ENCODE assay signal across 9 cellular contexts in genomic region chr17:42277342-42277712, GRCh38. TPM values are rescaled to one million over a fixed set of nuclear protein-coding genes. Genes with fewer than 3 reads are reported as not detected.
DNase-seq lines count a peak whose midpoint lies in the region; ATAC-seq and TF ChIP-seq lines count a peak whose summit lies in the region.
"Had no signal": no experiment of that assay in that cellular context is flagged by ENCODE, and none has a peak within 500 bp of the region (broad histone marks: within the 10 kb centered on the region; RNA-seq: fewer than 3 reads in every experiment).

No MANE protein-coding gene starts in this region.

- in situ Hi-C loops in brain microvascular endothelial cell (cut with HindIII; ENCODE audit: low pct_ligation_motif_present, low sequenced_read_pairs) = no loop called here

- POLR2A ChIA-PET in AG04449 (lab: Yijun Ruan, JAX) = interaction anchor here (0.8 to 1.5 kb wide), 4 partner anchors 11 to 146 kb away, joined by 3 to 7 read pairs (median 4); partner anchors contain the start of genes CAVIN1 and STAT5A
- POLR2A ChIA-PET in naive thymus-derived CD8-positive, alpha-beta T cell (lab: Charles Lee) = interaction anchor here (0.7 to 6.7 kb wide), 7 partner anchors 10 to 578 kb away, joined by 3 to 142 read pairs (median 7); partner anchors contain the start of genes STAT3 and STAT5A

- no peaks in the 10 kb centered on the region for H3K27me3 ChIP-seq in brain microvascular endothelial cell (replicated peaks)

- H3K4me3 ChIP-seq in AG04449 (ENCODE audit: low read depth, low read length) (0 out of 2 replicates have a peak overlapping the region, but pooled peaks have one; percentile 3), brain microvascular endothelial cell (ENCODE audit: low read depth, low read length) (no peak overlapping the region)

- peaks cover 42% of the 10 kb centered on the region for H3K4me1 Mint-ChIP-seq in HFFc6 (ENCODE audit: low read depth)
- peaks cover 57% of the 10 kb centered on the region for H3K4me1 Mint-ChIP-seq in brain
- H3K4me1 Mint-ChIP-seq in naive thymus-derived CD8-positive, alpha-beta T cell = peaks cover 24 to 49% (median 41%) of the 10 kb centered on the region in 4 donors

- H3K9me3 Mint-ChIP-seq in HFFc6 = no peaks in the 10 kb centered on the region
- peaks cover 0 to 4% (median 0%) of the 10 kb centered on the region in 5 experiments for H3K9me3 Mint-ChIP-seq in brain
- H3K9me3 Mint-ChIP-seq in naive thymus-derived CD8-positive, alpha-beta T cell = no peaks in the 10 kb centered on the region

- TF ChIP-seq CTCF in AG04449 (IDR thresholded peaks at IDR 0.05; ENCODE audit: insufficient read depth, low read length, missing control alignments) (no peak), HFFc6 (IDR thresholded peaks at IDR 0.05) (no peak), brain (conservative IDR thresholded peaks at IDR 0.05) (no peak), brain microvascular endothelial cell (IDR thresholded peaks at IDR 0.05; ENCODE audit: low read depth, low read length, missing control alignments) (no peak)

- H3K27ac ChIP-seq in brain microvascular endothelial cell = no peak overlapping the region

- H3K27me3 Mint-ChIP-seq in HFFc6 (ENCODE audit: insufficient read depth) (peaks cover 2% of the 10 kb centered on the region), brain (peaks cover 6% of the 10 kb centered on the region)
- no peaks in the 10 kb centered on the region for H3K27me3 Mint-ChIP-seq in naive thymus-derived CD8-positive, alpha-beta T cell

- ATAC-seq in naive thymus-derived CD8-positive, alpha-beta T cell = no peak
- ATAC-seq in GM19452 (IDR thresholded peaks at IDR 0.05; ENCODE audit: unreplicated experiment) (no peak), GM18907 (IDR thresholded peaks at IDR 0.05; ENCODE audit: unreplicated experiment) (no peak)

- no peaks in the 10 kb centered on the region for H3K36me3 Mint-ChIP-seq in HFFc6 (ENCODE audit: low read depth)
- H3K36me3 Mint-ChIP-seq in brain = no peaks in the 10 kb centered on the region
- H3K36me3 Mint-ChIP-seq in naive thymus-derived CD8-positive, alpha-beta T cell = no peaks in the 10 kb centered on the region

- H3K4me3 Mint-ChIP-seq in HFFc6 = peak overlapping the region; percentile 85
- H3K4me3 Mint-ChIP-seq in brain = peak overlapping the region; percentile 63 to 84 (median 82)
- H3K4me3 Mint-ChIP-seq in naive thymus-derived CD8-positive, alpha-beta T cell = peak overlapping the region; percentile 73 to 86 (median 82)

- H3K27ac Mint-ChIP-seq in HFFc6 = peak overlapping the region; percentile 70; the same call in 1 of the 2 replicates
- H3K27ac Mint-ChIP-seq in brain = peak overlapping the region; percentile 74 to 97 (median 87)
- peak overlapping the region; percentile 71 to 96 (median 88) for H3K27ac Mint-ChIP-seq in naive thymus-derived CD8-positive, alpha-beta T cell

- DNase-seq in AG04449 (ENCODE audit: low read depth, low spot score) (no peak), HFFc6 (no peak), brain microvascular endothelial cell (no peak), NCI-H526 treated with DMSO at 0.1 percent for 48 hours (lab: John Stamatoyannopoulos, UW) (no peak)
- DNase-seq in naive thymus-derived CD8-positive, alpha-beta T cell = no peak
- DNase-seq: NCI-H446 had no signal

- CTCF ChIA-PET in AG04449 (lab: Yijun Ruan, JAX) = interaction anchor here (1.1 to 1.4 kb wide), 5 partner anchors 10 to 257 kb away, joined by 3 to 4 read pairs (median 4); partner anchors contain the start of gene NKIRAS2

- H3K36me3 ChIP-seq in brain microvascular endothelial cell (replicated peaks) = no peaks in the 10 kb centered on the region

RNA-seq across cellular contexts. Expression of gene STAT5B, which starts 1.1 kb away (rescaled TPM):
- 10 to 100 TPM; 16.8 to 22.5 (median 20.1) TPM for total RNA-seq in HFFc6 (2021; fragmentation: NEBNext Ultra II Directional; extraction: Animal tissue kit (Norgen Biotek cat#: 25700))
- polyA plus RNA-seq in brain (ENCODE audit: insufficient read depth, low read depth, low replicate concordance) = 27.0 TPM
- total RNA-seq in naive thymus-derived CD8-positive, alpha-beta T cell = 100 to 1,000 TPM; 137 to 149 TPM
- 10 to 100 TPM; 66.3 to 94.0 (median 82.8) TPM for polyA plus RNA-seq in naive thymus-derived CD8-positive, alpha-beta T cell

RNA-seq across cellular contexts. Expression of gene STAT5A, which starts 11.0 kb away (rescaled TPM):
- 1 to 10 TPM in 1 of 6 experiments, under 1 TPM in 5; 0.27 to 1.0 (median 0.53) TPM for total RNA-seq in HFFc6 (2021; fragmentation: NEBNext Ultra II Directional; extraction: Animal tissue kit (Norgen Biotek cat#: 25700))
- polyA plus RNA-seq in brain (ENCODE audit: insufficient read depth, low read depth, low replicate concordance) = 8.5 TPM
- 100 to 1,000 TPM; 117 to 122 TPM for total RNA-seq in naive thymus-derived CD8-positive, alpha-beta T cell
- 100 to 1,000 TPM in 1 of 3 donors, 10 to 100 TPM in 2; 59.6 to 115 (median 89.1) TPM for polyA plus RNA-seq in naive thymus-derived CD8-positive, alpha-beta T cell

Comparison
In these comparisons a context has a peak if more than half of its experiments do, and no peak if none do; other contexts are left out.
1. RNA of gene STAT5B, which starts 1.1 kb away (total RNA-seq): 137 to 149 TPM in naive thymus-derived CD8-positive, alpha-beta T cell; 16.8 to 22.5 TPM in HFFc6; every median in the first group is over 4 times any median in the second.
2. RNA of gene STAT5A, which starts 11.0 kb away (total RNA-seq): 117 to 122 TPM in naive thymus-derived CD8-positive, alpha-beta T cell; 0.27 to 1.0 TPM in HFFc6; every median in the first group is over 10 times any median in the second.
3. Peak in every context shown above with its lines, with median percentiles within 50 percentile points of each other: H3K27ac Mint-ChIP-seq and H3K4me3 Mint-ChIP-seq.